In genomic region chr9:135036861-135037465, GRCh38 we compare ENCODE assay signal across 19 cellular contexts. TPM values are rescaled to one million over a fixed set of nuclear protein-coding genes. Genes with fewer than 3 reads are reported as not detected.
DNase-seq lines count a peak whose midpoint lies in the region; ATAC-seq and TF ChIP-seq lines count a peak whose summit lies in the region.
"Had no signal": no experiment of that assay in that cellular context is flagged by ENCODE, and none has a peak within 500 bp of the region (broad histone marks: within the 10 kb centered on the region; RNA-seq: fewer than 3 reads in every experiment).

No MANE protein-coding gene starts in this region.

- peaks cover 3% of the 10 kb centered on the region for H3K27me3 Mint-ChIP-seq in activated CD4-positive, alpha-beta memory T cell treated with anti-CD3 and anti-CD28 coated beads for 36 hours
- peaks cover under 1% of the 10 kb centered on the region for H3K27me3 Mint-ChIP-seq in activated T-cell treated with anti-CD3 and anti-CD28 coated beads, Interleukin-2, amount 50 U/mL, for 72 hours (ENCODE audit: low read depth)

- WGBS in stomach, 5 donors = 66 to 75% (median 72%) methylated on average over 8 to 9 of the region's 9 CpGs

- no peaks in the 10 kb centered on the region for H3K36me3 ChIP-seq in BLaER1 treated with 17β-estradiol and CSF1 and Interleukin-3, amounts not matched to agents 10 nM and 100 nM
- no peaks in the 10 kb centered on the region for H3K36me3 ChIP-seq in stomach

- H3K9ac ChIP-seq in BLaER1 treated with 17β-estradiol and CSF1 and Interleukin-3, amounts not matched to agents 10 nM and 100 nM = peak overlapping the region in 4 of 11 experiments; percentile 28 to 65 (median 54); a peak in 7 of 22 replicates

- H3K4me1 ChIP-seq in BLaER1 treated with 17β-estradiol and CSF1 and Interleukin-3, amounts not matched to agents 10 nM and 100 nM = peaks cover 20 to 86% (median 65%) of the 10 kb centered on the region in 10 experiments
- no peaks in the 10 kb centered on the region for H3K4me1 ChIP-seq in stomach
- H3K4me1 ChIP-seq: Caco-2 had no signal

- H3K4me2 ChIP-seq in BLaER1 treated with 17β-estradiol and CSF1 and Interleukin-3, amounts not matched to agents 10 nM and 100 nM = peak overlapping the region; percentile 51 to 97 (median 85)

- no peaks in the 10 kb centered on the region for H3K4me1 Mint-ChIP-seq in activated CD4-positive, alpha-beta memory T cell treated with anti-CD3 and anti-CD28 coated beads for 36 hours (ENCODE audit: low read depth)
- H3K4me1 Mint-ChIP-seq in activated T-cell treated with anti-CD3 and anti-CD28 coated beads, Interleukin-2, amount 50 U/mL, for 72 hours (ENCODE audit: low read depth) = no peaks in the 10 kb centered on the region
- H3K4me1 Mint-ChIP-seq: IgD-negative memory B cell had no signal

- peak; percentile 4 for DNase-seq in activated CD4-positive, alpha-beta memory T cell treated with anti-CD3 and anti-CD28 coated beads for 36 hours
- DNase-seq in mesenteric fat pad (ENCODE audit: low spot score) (peak; percentile 41), stomach (peak; percentile 17), HEK293T (ENCODE audit: extremely low spot score) (no peak)
- no peak for DNase-seq in activated T-cell treated with anti-CD3 and anti-CD28 coated beads, Interleukin-2, amount 50 U/mL, for 72 hours
- no peak for DNase-seq in activated naive CD4-positive, alpha-beta T cell treated with anti-CD3 and anti-CD28 coated beads, Interleukin-2, amount 50 U/mL, for 16 hours
- DNase-seq: DMS153, Kasumi-1, MM.1S, NCI-H1105, NCI-H1694, NCI-H2107, NCI-H226, NCI-H524 treated with DMSO at 0.1 percent for 48 hours had no signal

- intact Hi-C loops in activated CD4-positive, alpha-beta memory T cell treated with anti-CD3 and anti-CD28 coated beads for 36 hours (cut with micrococcal nuclease) = no loop called here
- intact Hi-C loops in stomach (cut with DNase I; ENCODE audit: low total_unique reads) = no loop called here

- H3K36me3 Mint-ChIP-seq in activated CD4-positive, alpha-beta memory T cell treated with anti-CD3 and anti-CD28 coated beads for 36 hours = no peaks in the 10 kb centered on the region
- H3K36me3 Mint-ChIP-seq in activated T-cell treated with anti-CD3 and anti-CD28 coated beads, Interleukin-2, amount 50 U/mL, for 72 hours (ENCODE audit: insufficient read depth in 2 of 2) = no peaks in the 10 kb centered on the region

- TF ChIP-seq POLR2A in stomach (IDR thresholded peaks at IDR 0.05) = no peak

- no peak for TF ChIP-seq EP300 in stomach (IDR thresholded peaks at IDR 0.05)

- POLR2A ChIA-PET in activated CD4-positive, alpha-beta memory T cell treated with anti-CD3 and anti-CD28 coated beads for 36 hours (lab: Charles Lee) = no interaction called here
- POLR2A ChIA-PET in HEK293T (lab: Yijun Ruan, JAX) = no interaction called here

- H3K4me3 Mint-ChIP-seq in activated CD4-positive, alpha-beta memory T cell treated with anti-CD3 and anti-CD28 coated beads for 36 hours = no peak overlapping the region
- no peak overlapping the region for H3K4me3 Mint-ChIP-seq in activated T-cell treated with anti-CD3 and anti-CD28 coated beads, Interleukin-2, amount 50 U/mL, for 72 hours
- H3K4me3 Mint-ChIP-seq: IgD-negative memory B cell had no signal

- no peaks in the 10 kb centered on the region for H3K9me3 ChIP-seq in BLaER1 treated with 17β-estradiol and CSF1 and Interleukin-3, amounts not matched to agents 10 nM and 100 nM (replicated peaks in 1 of 11)
- no peaks in the 10 kb centered on the region for H3K9me3 ChIP-seq in stomach
- H3K9me3 ChIP-seq: Caco-2 had no signal

- CTCF ChIA-PET in activated CD4-positive, alpha-beta memory T cell treated with anti-CD3 and anti-CD28 coated beads for 36 hours (lab: Charles Lee) = no interaction called here
- CTCF ChIA-PET in HEK293T (lab: Yijun Ruan, JAX) = no interaction called here

- H3K27ac ChIP-seq in BLaER1 treated with 17β-estradiol and CSF1 and Interleukin-3, amounts not matched to agents 10 nM and 100 nM = peak overlapping the region in 4 of 11 experiments; percentile 44 to 77 (median 62); a peak in 8 of 22 replicates
- no peak overlapping the region for H3K27ac ChIP-seq in stomach

- H3K9me3 Mint-ChIP-seq in activated CD4-positive, alpha-beta memory T cell treated with anti-CD3 and anti-CD28 coated beads for 36 hours = no peaks in the 10 kb centered on the region
- H3K9me3 Mint-ChIP-seq in activated T-cell treated with anti-CD3 and anti-CD28 coated beads, Interleukin-2, amount 50 U/mL, for 72 hours = no peaks in the 10 kb centered on the region
- H3K9me3 Mint-ChIP-seq: IgD-negative memory B cell had no signal

- H4K20me1 ChIP-seq in BLaER1 treated with 17β-estradiol and CSF1 and Interleukin-3, amounts not matched to agents 10 nM and 100 nM = peaks cover 0 to 26% (median 0%) of the 10 kb centered on the region in 11 experiments; a peak in 4 of 22 replicates

- peaks cover 0 to 40% (median 0%) of the 10 kb centered on the region in 11 experiments; a peak in 7 of 22 replicates for H3K27me3 ChIP-seq in BLaER1 treated with 17β-estradiol and CSF1 and Interleukin-3, amounts not matched to agents 10 nM and 100 nM
- peaks cover 0 to 65% (median 0%) of the 10 kb centered on the region in 3 donors for H3K27me3 ChIP-seq in stomach

- TF ChIP-seq CTCF in stomach (IDR thresholded peaks at IDR 0.05) = no peak

- H3K27ac Mint-ChIP-seq in activated CD4-positive, alpha-beta memory T cell treated with anti-CD3 and anti-CD28 coated beads for 36 hours = no peak overlapping the region
- H3K27ac Mint-ChIP-seq in activated T-cell treated with anti-CD3 and anti-CD28 coated beads, Interleukin-2, amount 50 U/mL, for 72 hours = no peak overlapping the region

- ATAC-seq in activated T-cell treated with anti-CD3 and anti-CD28 coated beads, Interleukin-2, amount 50 U/mL, for 72 hours (replicated peaks in 1 of 2) = no peak
- ATAC-seq: Panc1, Right ventricle myocardium inferior had no signal

- H3K4me3 ChIP-seq in BLaER1 treated with 17β-estradiol and CSF1 and Interleukin-3, amounts not matched to agents 10 nM and 100 nM = peak overlapping the region in 3 of 10 experiments; percentile 6 to 23 (median 7); a peak in 2 of 20 replicates
- H3K4me3 ChIP-seq in stomach = no peak overlapping the region

TF ChIP-seq in HEK293T, 16 proteins besides CTCF, POLR2A, EP300 and RAD21:
- TF ChIP-seq L3MBTL2 (conservative IDR thresholded peaks at IDR 0.05) (no peak), PKNOX1 (IDR thresholded peaks at IDR 0.05) (no peak), BHLHE40 (IDR thresholded peaks at IDR 0.05; ENCODE audit: borderline replicate concordance) (no peak), ELF4 (IDR thresholded peaks at IDR 0.05) (no peak), ARNT (IDR thresholded peaks at IDR 0.05) (no peak), FOXK2 (IDR thresholded peaks at IDR 0.05) (no peak), HDGF (IDR thresholded peaks at IDR 0.05; ENCODE audit: borderline replicate concordance) (no peak), TARDBP (IDR thresholded peaks at IDR 0.05) (no peak), CTBP1 (IDR thresholded peaks at IDR 0.05; ENCODE audit: borderline replicate concordance) (no peak), ZNF384 (IDR thresholded peaks at IDR 0.05) (no peak), FOXM1 (IDR thresholded peaks at IDR 0.05; ENCODE audit: borderline replicate concordance) (no peak), SP1 (IDR thresholded peaks at IDR 0.05) (no peak), SUZ12 (IDR thresholded peaks at IDR 0.05) (no peak)
TF ChIP-seq in HEK293T: peak in this region for 0.

RNA-seq across cellular contexts. Expression of gene OLFM1, which starts 50.5 kb away (rescaled TPM):
- total RNA-seq in activated CD4-positive, alpha-beta memory T cell treated with anti-CD3 and anti-CD28 coated beads for 36 hours = not detected
- total RNA-seq in mesenteric fat pad = 22.6 TPM
- 10 to 100 TPM in 2 of 5 donors, 1 to 10 TPM in 1, under 1 TPM in 1, not detected in 1; 0.29 to 58.3 (median 8.1) TPM for total RNA-seq in stomach
- 10 to 100 TPM in 2 of 3 donors, 1 to 10 TPM in 1; 4.4 to 10.8 (median 10.5) TPM for polyA plus RNA-seq in stomach
- total RNA-seq in activated T-cell treated with anti-CD3 and anti-CD28 coated beads, Interleukin-2, amount 50 U/mL, for 72 hours = under 1 TPM in 1 of 2 donors, not detected in 1; 0.70 TPM
- total RNA-seq: Caco-2 had no signal

Comparison
In these comparisons a context has a peak if more than half of its experiments do, and no peak if none do; other contexts are left out.
1. DNase-seq: peak in activated CD4-positive, alpha-beta memory T cell treated with anti-CD3 and anti-CD28 coated beads for 36 hours (single experiment), mesenteric fat pad (single experiment) and stomach (single experiment); none in activated T-cell treated with anti-CD3 and anti-CD28 coated beads, Interleukin-2, amount 50 U/mL, for 72 hours (0 of 2), HEK293T (single experiment) and activated naive CD4-positive, alpha-beta T cell treated with anti-CD3 and anti-CD28 coated beads, Interleukin-2, amount 50 U/mL, for 16 hours (single experiment).